Comparison of ENCODE assay signal across 17 cellular contexts in genomic region chr3:11609481-11609880, GRCh38. TPM values are rescaled to one million over a fixed set of nuclear protein-coding genes. Genes with fewer than 3 reads are reported as not detected.
DNase-seq lines count a peak whose midpoint lies in the region; ATAC-seq and TF ChIP-seq lines count a peak whose summit lies in the region.
"Had no signal": no experiment of that assay in that cellular context is flagged by ENCODE, and none has a peak within 500 bp of the region (broad histone marks: within the 10 kb centered on the region; RNA-seq: fewer than 3 reads in every experiment).

No MANE protein-coding gene starts in this region.

- H2BK5ac ChIP-seq in neuronal stem cell (ENCODE audit: low read length), result no peak overlapping the region

- H3K79me1 ChIP-seq in neuronal stem cell (ENCODE audit: low read depth, low read length), result peaks cover 13% of the 10 kb centered on the region

- H3K27ac Mint-ChIP-seq in Caco-2 (ENCODE audit: unreplicated experiment), result peak overlapping the region; percentile 21
- H3K27ac Mint-ChIP-seq: T-helper 2 cell treated with Interferon-gamma antibody and Interleukin-4, amounts not matched to agents 5 μg/mL and 100 μg/mL, for 36 hours had no signal

- H3K4me1 Mint-ChIP-seq in Caco-2 (ENCODE audit: low read depth, unreplicated experiment), result peaks cover 38% of the 10 kb centered on the region

- H2BK15ac ChIP-seq in neuronal stem cell (ENCODE audit: low read length), result no peak overlapping the region

- H3K4me3 ChIP-seq in Caco-2 (ENCODE audit: low read depth, low read length) (no peak overlapping the region), fibroblast of lung (replicated peaks in 1 of 4; ENCODE audit: control extremely low read depth in 1 of 4, insufficient read depth in 1 of 4, low read depth in 3 of 4, low read length in 4 of 4) (no peak overlapping the region), neuronal stem cell (ENCODE audit: low read length in 2 of 2) (no peak overlapping the region)
- H3K4me3 ChIP-seq: esophagus squamous epithelium had no signal

- H3K14ac ChIP-seq in neuronal stem cell (ENCODE audit: low read length), result peak overlapping the region; percentile 65

- peaks cover 84% of the 10 kb centered on the region for H3K79me2 ChIP-seq in fibroblast of lung (ENCODE audit: control insufficient read depth, insufficient read depth, low read length)

- no peak overlapping the region for H2BK12ac ChIP-seq in neuronal stem cell (ENCODE audit: low read length)

- H3K27me3 ChIP-seq in Caco-2 (replicated peaks; ENCODE audit: control insufficient read depth, insufficient read depth, low read length), result no peaks in the 10 kb centered on the region
- H3K27me3 ChIP-seq in fibroblast of lung (ENCODE audit: control insufficient read depth, insufficient read depth, low read length), result no peaks in the 10 kb centered on the region
- no peaks in the 10 kb centered on the region for H3K27me3 ChIP-seq in neuronal stem cell (ENCODE audit: control insufficient read depth in 3 of 3, insufficient read depth in 3 of 3, low read depth in 1 of 3, low read length in 3 of 3)
- H3K27me3 ChIP-seq: esophagus squamous epithelium had no signal

- peak overlapping the region; percentile 81 for H3K18ac ChIP-seq in neuronal stem cell (ENCODE audit: low read length)

- H3K23ac ChIP-seq in neuronal stem cell (ENCODE audit: low read depth, low read length, poor library complexity), result no peak overlapping the region

- ATAC-seq in GM18517 (IDR thresholded peaks at IDR 0.05; ENCODE audit: unreplicated experiment), result no peak

- H3K9me3 ChIP-seq in Caco-2, result no peaks in the 10 kb centered on the region
- no peaks in the 10 kb centered on the region for H3K9me3 ChIP-seq in fibroblast of lung (ENCODE audit: control insufficient read depth, insufficient read depth, low read depth, low read length)
- peaks cover 0 to 3% of the 10 kb centered on the region in 2 donors for H3K9me3 ChIP-seq in neuronal stem cell (replicated peaks in 1 of 2; ENCODE audit: control insufficient read depth in 2 of 2, insufficient read depth in 1 of 2, low read depth in 1 of 2, low read length in 2 of 2)
- H3K9me3 ChIP-seq: esophagus squamous epithelium had no signal

- H3K36me3 ChIP-seq in Caco-2 (ENCODE audit: control insufficient read depth, insufficient read depth, low read length) (no peaks in the 10 kb centered on the region), fibroblast of lung (ENCODE audit: control insufficient read depth, insufficient read depth, low read length) (no peaks in the 10 kb centered on the region), neuronal stem cell (replicated peaks in 1 of 2; ENCODE audit: control insufficient read depth in 2 of 2, insufficient read depth in 2 of 2, low read length in 2 of 2) (peaks cover 0 to 52% of the 10 kb centered on the region in 2 donors)

- intact Hi-C loops in Caco-2 (cut with micrococcal nuclease; ENCODE audit: unreplicated experiment), result no loop called here

- no TSS peak for BruUV-seq in Caco-2 (replicated peaks; lab: Mats Ljungman, UMichigan)

- no peak overlapping the region for H3K4ac ChIP-seq in neuronal stem cell (ENCODE audit: low read length)

- H3K4me1 ChIP-seq in Caco-2 (peaks cover 20% of the 10 kb centered on the region), fibroblast of lung (ENCODE audit: control insufficient read depth, extremely low read depth, insufficient read depth, low read length) (peaks cover 10% of the 10 kb centered on the region), neuronal stem cell (ENCODE audit: control insufficient read depth in 2 of 2, insufficient read depth in 1 of 2, low read depth in 1 of 2, low read length in 2 of 2) (peaks cover 23 to 29% of the 10 kb centered on the region in 2 donors)

- H3K9ac ChIP-seq in fibroblast of lung (ENCODE audit: insufficient read depth, low read length) (no peak overlapping the region), neuronal stem cell (ENCODE audit: low read depth, low read length, poor library complexity) (no peak overlapping the region)

- CTCF ChIA-PET in Caco-2 (lab: Charles Lee) (no interaction called here), RWPE1 (lab: Yijun Ruan, JAX) (no interaction called here)

- no peak overlapping the region for H3K4me3 Mint-ChIP-seq in Caco-2 (ENCODE audit: unreplicated experiment)
- H3K4me3 Mint-ChIP-seq: T-helper 2 cell treated with Interferon-gamma antibody and Interleukin-4, amounts not matched to agents 5 μg/mL and 100 μg/mL, for 36 hours had no signal

- no peaks in the 10 kb centered on the region for H3K9me3 Mint-ChIP-seq in Caco-2 (ENCODE audit: unreplicated experiment)
- H3K9me3 Mint-ChIP-seq: T-helper 2 cell treated with Interferon-gamma antibody and Interleukin-4, amounts not matched to agents 5 μg/mL and 100 μg/mL, for 36 hours had no signal

- POLR2A ChIA-PET in Caco-2 (lab: Charles Lee), result interaction anchor here (0.6 kb wide), 1 partner anchor 34 kb away, joined by 4 read pairs; the partner anchor contains the start of gene VGLL4
- POLR2A ChIA-PET in RWPE1 (lab: Yijun Ruan, JAX; ENCODE audit: low non-redundant PET), result no interaction called here

- no CpG with 5 or more reads among the region's 9 CpGs for WGBS in neuronal stem cell (ENCODE audit: extremely low coverage in 2 of 2, insufficient read length in 2 of 2, insufficient replicate concordance in 1 of 2), 2 donors

- H4K8ac ChIP-seq in neuronal stem cell (ENCODE audit: low read depth, low read length), result no peak overlapping the region

- H3K4me2 ChIP-seq in fibroblast of lung (ENCODE audit: extremely low read depth, insufficient read depth, low read length), result peak overlapping the region; percentile 65
- no peak overlapping the region for H3K4me2 ChIP-seq in neuronal stem cell (ENCODE audit: insufficient read depth, low read length, poor library complexity, severe bottlenecking)

- no peaks in the 10 kb centered on the region for H4K20me1 ChIP-seq in fibroblast of lung (ENCODE audit: control insufficient read depth, extremely low read depth, insufficient read depth, low read length)

- H3K27ac ChIP-seq in RWPE1 (peak overlapping the region; percentile 63), fibroblast of lung (ENCODE audit: insufficient read depth, low read length) (peak overlapping the region; percentile 13), neuronal stem cell (replicated peaks; ENCODE audit: low read length) (no peak overlapping the region)

- no peak overlapping the region for H2AFZ ChIP-seq in fibroblast of lung (ENCODE audit: low read length)
- H2AFZ ChIP-seq in neuronal stem cell (ENCODE audit: low read length), result no peak overlapping the region

- H2BK120ac ChIP-seq in neuronal stem cell (ENCODE audit: low read depth, low read length), result no peak overlapping the region

- H2AK5ac ChIP-seq in neuronal stem cell (ENCODE audit: low read depth, low read length), result no peak overlapping the region

- TF ChIP-seq CTCF in Caco-2 (IDR thresholded peaks at IDR 0.05; ENCODE audit: insufficient read depth in 1 of 2, low read depth in 1 of 2, low read length in 1 of 2, severe bottlenecking in 1 of 2, unreplicated experiment in 1 of 2) (no peak), RWPE1 (conservative IDR thresholded peaks at IDR 0.05; ENCODE audit: low read depth) (no peak), fibroblast of lung (conservative IDR thresholded peaks at IDR 0.05 in 1 of 2, IDR thresholded peaks at IDR 0.05 in 1 of 2; ENCODE audit: low read depth in 1 of 2, low read length in 2 of 2) (no peak)

- DNase-seq in Caco-2, result no peak
- no peak for DNase-seq in RWPE1 (ENCODE audit: low spot score)
- no peak for DNase-seq in fibroblast of lung (ENCODE audit: low read depth in 2 of 2)
- no peak for DNase-seq in neuronal stem cell (ENCODE audit: low spot score)
- no peak for DNase-seq in NCI-H1694 (lab: John Stamatoyannopoulos, UW)
- DNase-seq in NCI-H1694 treated with DMSO at 0.1 percent for 48 hours (lab: John Stamatoyannopoulos, UW), result no peak
- no peak for DNase-seq in T-helper 9 cell
- DNase-seq: activated gamma-delta T cell, esophagus squamous epithelium, GDM1, GOT3, hippocampal formation, NCI-H1417, NCI-H2227 treated with DMSO at 0.1 percent for 48 hours, SHP77 treated with DMSO at 0.1 percent for 48 hours had no signal

- H3K27me3 Mint-ChIP-seq in Caco-2 (ENCODE audit: insufficient read depth, unreplicated experiment), result no peaks in the 10 kb centered on the region

- peaks cover 9% of the 10 kb centered on the region for H3K36me3 Mint-ChIP-seq in Caco-2 (ENCODE audit: insufficient read depth, unreplicated experiment)

- H4K91ac ChIP-seq in neuronal stem cell (ENCODE audit: low read depth, low read length, poor library complexity), result no peak overlapping the region

RNA-seq across cellular contexts. Expression of gene VGLL4, which starts 34.2 kb away (rescaled TPM):
- total RNA-seq in Caco-2 (2022), result 42.8 and 46.1 TPM in 2 replicates
- total RNA-seq in fibroblast of lung, result 34.7 and 37.8 TPM in 2 replicates
- polyA plus RNA-seq in fibroblast of lung, result 17.5 and 18.4 TPM in 2 replicates
- polyA plus RNA-seq in fibroblast of lung (2012), result 13.3 and 13.9 TPM in 2 replicates
- 12.7 and 23.8 TPM in 2 replicates for polyA minus RNA-seq in fibroblast of lung (ENCODE audit: low replicate concordance)
- polyA plus RNA-seq in neuronal stem cell (2013, experiment 1 of 2), result 67.7 TPM
- 69.5 TPM for polyA plus RNA-seq in neuronal stem cell (2013, experiment 2 of 2)
